8 cellular contexts compared by ENCODE assay signal in the genomic region with DNA sequence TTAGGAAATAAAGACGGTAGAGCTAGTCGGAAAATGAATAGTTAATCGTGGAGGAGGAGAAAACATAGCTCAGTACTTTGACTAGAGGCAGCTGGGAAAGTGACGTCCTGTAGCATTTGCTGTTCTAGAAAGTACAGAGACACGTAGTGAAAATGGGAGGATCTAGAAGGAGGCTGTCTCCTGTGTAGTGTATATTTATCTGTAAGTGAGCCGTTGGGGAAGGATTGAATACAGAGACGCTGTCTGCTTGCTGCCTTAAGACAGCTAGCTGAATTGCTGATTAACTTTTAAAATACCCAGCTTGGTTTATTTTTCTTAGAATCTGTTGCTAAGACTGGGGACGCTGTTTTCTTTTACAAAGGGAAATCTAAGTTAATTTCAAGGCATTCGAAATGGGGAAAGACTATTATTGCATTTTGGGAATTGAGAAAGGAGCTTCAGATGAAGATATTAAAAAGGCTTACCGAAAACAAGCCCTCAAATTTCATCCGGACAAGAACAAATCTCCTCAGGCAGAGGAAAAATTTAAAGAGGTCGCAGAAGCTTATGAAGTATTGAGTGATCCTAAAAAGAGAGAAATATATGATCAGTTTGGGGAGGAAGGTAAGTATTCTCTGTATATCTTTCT. TPM values are rescaled to one million over a fixed set of nuclear protein-coding genes. Genes with fewer than 3 reads are reported as not detected.
DNase-seq lines count a peak whose midpoint lies in the region; ATAC-seq, FAIRE-seq and TF ChIP-seq lines count a peak whose summit lies in the region.

Gene DNAJB4, plus strand, starts transcription at position 221 of the 628 bp plus-strand sequence. Its CDS starts 172 bp downstream, at position 393.

- no peaks in the 10 kb centered on the region for H4K20me1 ChIP-seq in DOHH2 (ENCODE audit: control insufficient read depth, insufficient read depth, low read depth, low read length)
- H4K20me1 ChIP-seq in K562 (replicated peaks; ENCODE audit: control insufficient read depth, insufficient read depth, low read length) = peaks cover 3% of the 10 kb centered on the region; the same call in 1 of the 2 replicates

- intact Hi-C loops in K562 (cut with micrococcal nuclease) = loop anchor here (1.0 to 5.0 kb wide), 5 partner anchors 26 to 324 kb away; partner anchors contain the start of genes FUBP1 and USP33

- no peak for TF ChIP-seq RAD21 in K562 (CRISPR knock-in tag; conservative IDR thresholded peaks at IDR 0.05 in 1 of 2, IDR thresholded peaks at IDR 0.05 in 1 of 2)

- peak within 1 kb of the TSS; percentile 21 to 88; a peak in 3 of 4 replicates for H3K9ac ChIP-seq in K562 (ENCODE audit: insufficient read depth in 1 of 2, low read depth in 2 of 2, low read length in 2 of 2)
- peak within 1 kb of the TSS; percentile 90 for H3K9ac ChIP-seq in rectal smooth muscle tissue (ENCODE audit: low read length)

- WGBS in K562 (ENCODE audit: insufficient coverage, low coverage, missing lambda C conversion rate) = 3% methylated on average over 12 of the region's 12 CpGs

- H2AFZ ChIP-seq in K562 (ENCODE audit: low read depth, low read length) = peak within 1 kb of the TSS; percentile 85

- H3K79me2 ChIP-seq in DOHH2 (ENCODE audit: control insufficient read depth, low read length) (peaks cover 23% of the 10 kb centered on the region), K562 (ENCODE audit: control insufficient read depth, insufficient read depth, low read length) (peaks cover 75% of the 10 kb centered on the region)

- H3K4me2 ChIP-seq in DOHH2 (ENCODE audit: low read length) (peak within 1 kb of the TSS; percentile 77), K562 (ENCODE audit: insufficient read depth, low read length) (peak within 1 kb of the TSS; percentile 79)

- TF ChIP-seq POLR2A in K562 (conservative IDR thresholded peaks at IDR 0.05) = no peak

- peaks cover 33% of the 10 kb centered on the region for H3F3A ChIP-seq in DOHH2 (ENCODE audit: control insufficient read depth, insufficient read depth)

- peak; percentile 91 for FAIRE-seq in K562 (lab: Jason Lieb, UNC)

- H3K27ac ChIP-seq in DOHH2 (ENCODE audit: low read depth, low read length) (peak within 1 kb of the TSS; percentile 83), K562 (ENCODE audit: extremely low read depth, low read depth, low read length) (peak within 1 kb of the TSS; percentile 96), rectal smooth muscle tissue (ENCODE audit: low read depth, low read length) (peak within 1 kb of the TSS; percentile 97)

- H3K4me3 ChIP-seq in DOHH2 (ENCODE audit: low read length) (peak within 1 kb of the TSS; percentile 88), K562 (peak within 1 kb of the TSS; percentile 49), rectal smooth muscle tissue (ENCODE audit: low read length) (peak within 1 kb of the TSS; percentile 80)

- POLR2A ChIA-PET in K562 (lab: Yijun Ruan, JAX) = interaction anchor here (0.6 to 10.5 kb wide), 37 partner anchors 8 to 1106 kb away, joined by 3 to 199 read pairs (median 5); partner anchors contain the start of gene FUBP1

- H3K27me3 ChIP-seq in DOHH2 (ENCODE audit: control insufficient read depth, low read length) (no peaks in the 10 kb centered on the region), K562 (ENCODE audit: control insufficient read depth in 2 of 2, insufficient read depth in 2 of 2, low read length in 2 of 2) (no peaks in the 10 kb centered on the region), rectal smooth muscle tissue (ENCODE audit: control insufficient read depth, insufficient read depth, low read length) (no peaks in the 10 kb centered on the region)

- in situ Hi-C loops in K562 (cut with MboI) = loop anchor here (10.0 kb wide), 1 partner anchor 110 kb away; no protein-coding TSS in a partner anchor

- H3K4me1 ChIP-seq in DOHH2 (ENCODE audit: control insufficient read depth, low read length) (peaks cover 31% of the 10 kb centered on the region), K562 (replicated peaks in 1 of 2; ENCODE audit: control insufficient read depth in 2 of 2, insufficient read depth in 2 of 2, low read length in 2 of 2) (peaks cover 0 to 4% of the 10 kb centered on the region in 2 experiments; a peak in 3 of 5 replicates), rectal smooth muscle tissue (ENCODE audit: control insufficient read depth, insufficient read depth, low read length) (peaks cover 6% of the 10 kb centered on the region)

- BruUV-seq in K562 (replicated peaks; lab: Mats Ljungman, UMichigan) = TSS peak; percentile 61

- TF ChIP-seq CTCF in DOHH2 (IDR thresholded peaks at IDR 0.05; ENCODE audit: low read depth, low read length, poor library complexity, severe bottlenecking) (no peak), K562 (IDR thresholded peaks at IDR 0.05 in 2 of 3, conservative IDR thresholded peaks at IDR 0.05 in 1 of 3; ENCODE audit: insufficient read depth in 2 of 3, low read depth in 1 of 3, low read length in 3 of 3) (no peak)

- no peaks in the 10 kb centered on the region for H3K9me2 ChIP-seq in DOHH2 (replicated peaks; ENCODE audit: control insufficient read depth, low read length)

- H3K9me1 ChIP-seq in K562 (ENCODE audit: control insufficient read depth, insufficient read depth, low read length) = no peaks in the 10 kb centered on the region

- TF ChIP-seq EP300 in K562 (IDR thresholded peaks at IDR 0.05; ENCODE audit: low read length) = no peak; the same call in 1 of the 2 replicates

- ATAC-seq in GM21737 (IDR thresholded peaks at IDR 0.05; ENCODE audit: unreplicated experiment) (peak; percentile 96), K562 (peak; percentile 84)

- H3K36me3 ChIP-seq in DOHH2 (ENCODE audit: control insufficient read depth, low read length) (no peaks in the 10 kb centered on the region), K562 (ENCODE audit: control insufficient read depth, insufficient read depth, low read length) (no peaks in the 10 kb centered on the region; the same call in 2 of the 3 replicates), rectal smooth muscle tissue (ENCODE audit: control insufficient read depth, insufficient read depth, low read length) (no peaks in the 10 kb centered on the region)

- CTCF ChIA-PET in K562 (lab: Yijun Ruan, JAX; ENCODE audit: low intra/inter-chr PET ratio) = interaction anchor here (0.6 to 0.9 kb wide), 2 partner anchors 15 to 25 kb away, joined by 3 read pairs; no protein-coding TSS in a partner anchor

- H3K9me3 ChIP-seq in DOHH2 (ENCODE audit: control insufficient read depth, insufficient read depth, low read length) (no peaks in the 10 kb centered on the region), K562 (replicated peaks; ENCODE audit: control insufficient read depth, insufficient read depth, low read depth, low read length) (no peaks in the 10 kb centered on the region)

- DNase-seq in KG1 (lab: John Stamatoyannopoulos, UW) = peak; percentile 91
- peak; percentile 69 to 95 for DNase-seq in SW 1271 (lab: John Stamatoyannopoulos, UW)
- peak; percentile 66 to 96 (median 72) for DNase-seq in K562 (ENCODE audit: extremely low read depth in 1 of 4, low spot score in 3 of 4)
- peak; percentile 45 to 99 for DNase-seq in hippocampal formation (lab: John Stamatoyannopoulos, UW)
- no peak for DNase-seq in NCI-H1694 (lab: John Stamatoyannopoulos, UW)

TF ChIP-seq in K562, 482 proteins besides CTCF, POLR2A, EP300 and RAD21 (continues in another document):
- TF ChIP-seq, protein P1, sequence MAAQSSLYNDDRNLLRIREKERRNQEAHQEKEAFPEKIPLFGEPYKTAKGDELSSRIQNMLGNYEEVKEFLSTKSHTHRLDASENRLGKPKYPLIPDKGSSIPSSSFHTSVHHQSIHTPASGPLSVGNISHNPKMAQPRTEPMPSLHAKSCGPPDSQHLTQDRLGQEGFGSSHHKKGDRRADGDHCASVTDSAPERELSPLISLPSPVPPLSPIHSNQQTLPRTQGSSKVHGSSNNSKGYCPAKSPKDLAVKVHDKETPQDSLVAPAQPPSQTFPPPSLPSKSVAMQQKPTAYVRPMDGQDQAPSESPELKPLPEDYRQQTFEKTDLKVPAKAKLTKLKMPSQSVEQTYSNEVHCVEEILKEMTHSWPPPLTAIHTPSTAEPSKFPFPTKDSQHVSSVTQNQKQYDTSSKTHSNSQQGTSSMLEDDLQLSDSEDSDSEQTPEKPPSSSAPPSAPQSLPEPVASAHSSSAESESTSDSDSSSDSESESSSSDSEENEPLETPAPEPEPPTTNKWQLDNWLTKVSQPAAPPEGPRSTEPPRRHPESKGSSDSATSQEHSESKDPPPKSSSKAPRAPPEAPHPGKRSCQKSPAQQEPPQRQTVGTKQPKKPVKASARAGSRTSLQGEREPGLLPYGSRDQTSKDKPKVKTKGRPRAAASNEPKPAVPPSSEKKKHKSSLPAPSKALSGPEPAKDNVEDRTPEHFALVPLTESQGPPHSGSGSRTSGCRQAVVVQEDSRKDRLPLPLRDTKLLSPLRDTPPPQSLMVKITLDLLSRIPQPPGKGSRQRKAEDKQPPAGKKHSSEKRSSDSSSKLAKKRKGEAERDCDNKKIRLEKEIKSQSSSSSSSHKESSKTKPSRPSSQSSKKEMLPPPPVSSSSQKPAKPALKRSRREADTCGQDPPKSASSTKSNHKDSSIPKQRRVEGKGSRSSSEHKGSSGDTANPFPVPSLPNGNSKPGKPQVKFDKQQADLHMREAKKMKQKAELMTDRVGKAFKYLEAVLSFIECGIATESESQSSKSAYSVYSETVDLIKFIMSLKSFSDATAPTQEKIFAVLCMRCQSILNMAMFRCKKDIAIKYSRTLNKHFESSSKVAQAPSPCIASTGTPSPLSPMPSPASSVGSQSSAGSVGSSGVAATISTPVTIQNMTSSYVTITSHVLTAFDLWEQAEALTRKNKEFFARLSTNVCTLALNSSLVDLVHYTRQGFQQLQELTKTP (IDR thresholded peaks at IDR 0.05; ENCODE audit: low read depth in 1 of 2, partially characterized antibody in 2 of 2) = peak in 1 of 2 experiments; percentile 76
- 0 out of 2 replicates have a peak, but pooled peaks have one; percentile 12 for TF ChIP-seq ELF1 (tag; IDR thresholded peaks at IDR 0.05)

RNA-seq across cellular contexts. Expression of gene DNAJB4, which starts in this region (rescaled TPM):
- total RNA-seq in K562 (2011; cell fraction: chromatin; rRNA removed; ENCODE audit: low replicate concordance) = 20.6 and 59.9 TPM in 2 replicates
- total RNA-seq in K562 (2011; cell fraction: nucleolus; rRNA removed) = 16.6 and 21.7 TPM in 2 replicates
- 45.6 and 71.6 TPM in 2 replicates for total RNA-seq in K562 (2011; cell fraction: nucleoplasm; rRNA removed)
- total RNA-seq in K562 (2014; rRNA removed) = 8.5 and 13.2 TPM in 2 replicates
- 22.5 and 33.2 TPM in 2 replicates for total RNA-seq in K562 (2014; rRNA removed; fragmentation: Illumina TruSeq; extraction: Trizol)
- 18.2 and 19.8 TPM in 2 replicates for total RNA-seq in K562 (2015; rRNA removed; fragmentation: Illumina TruSeq; extraction: Trizol)
- total RNA-seq in K562 (2021) = 17.8 and 20.5 TPM in 2 replicates
- 15.2 and 23.5 TPM in 2 replicates for polyA plus RNA-seq in K562 (2011; rRNA removed)
- polyA plus RNA-seq in K562 (2011; cell fraction: cytosol; rRNA removed) = 1.8 and 5.4 TPM in 2 replicates
- polyA plus RNA-seq in K562 (2011; cell fraction: nucleus; rRNA removed) = 6.4 and 7.9 TPM in 2 replicates
- 11.4 and 15.5 TPM in 2 replicates for polyA plus RNA-seq in K562 (2012)
- 16.5 and 17.5 TPM in 2 replicates for polyA plus RNA-seq in K562 (2014; fragmentation: Illumina TruSeq; extraction: Trizol)
- polyA plus RNA-seq in K562 (2014; fragmentation: Nextera tagmentation; extraction: Ambion mirVana) = 10 to 100 TPM; 18.3 to 27.7 TPM
- 15.3 and 20.7 TPM in 2 replicates for polyA plus RNA-seq in K562 (2014; rRNA removed)
- polyA minus RNA-seq in K562 (2011; rRNA and poly(A)+ RNA removed) = 32.3 and 45.6 TPM in 2 replicates
- polyA minus RNA-seq in K562 (2011; cell fraction: cytosol; rRNA and poly(A)+ RNA removed) = 9.8 and 10.6 TPM in 2 replicates
- polyA minus RNA-seq in K562 (2011; cell fraction: nucleus; rRNA and poly(A)+ RNA removed) = 19.0 and 37.7 TPM in 2 replicates
